20 cellular contexts compared by ENCODE assay signal in genomic region chr14:102056694-102057442, GRCh38. TPM values are rescaled to one million over a fixed set of nuclear protein-coding genes. Genes with fewer than 3 reads are reported as not detected.
A peak's percentile ranks its signal among the peaks of the same experiment; 100 is the strongest.
DNase-seq lines count a peak whose midpoint lies in the region; ATAC-seq, FAIRE-seq and TF ChIP-seq lines count a peak whose summit lies in the region.
"Had no signal": no experiment of that assay in that cellular context is flagged by ENCODE, and none has a peak within 500 bp of the region (broad histone marks: within the 10 kb centered on the region; RNA-seq: fewer than 3 reads in every experiment).

No MANE protein-coding gene starts in this region.

- intact Hi-C loops in activated CD4-positive, alpha-beta T cell treated with anti-CD3 and anti-CD28 coated beads, Interleukin-2, amount 10 ng/mL, durations not matched to agents 24 days and 14 days (cut with micrococcal nuclease), result no loop called here

- POLR2A ChIA-PET in A549 (lab: Yijun Ruan, JAX), result no interaction called here

- H3K27me3 Mint-ChIP-seq in effector memory CD8-positive, alpha-beta T cell, result no peaks in the 10 kb centered on the region
- no peaks in the 10 kb centered on the region for H3K27me3 Mint-ChIP-seq in natural killer cell treated with Interleukin-12 subunit alpha and Interleukin-12 subunit beta and Interleukin-15 and Interleukin-18, amount 100 ng/mL, for 72 hours
- H3K27me3 Mint-ChIP-seq in activated CD4-positive, alpha-beta T cell treated with anti-CD3 and anti-CD28 coated beads, Interleukin-2, amount 10 ng/mL, durations not matched to agents 24 days and 14 days, result no peaks in the 10 kb centered on the region

- DNase-seq in A549 (ENCODE audit: low read depth in 1 of 2, low spot score in 1 of 2) (no peak), HTR-8/SVneo (ENCODE audit: insufficient read length, low spot score) (no peak), NCI-H82 treated with DMSO at 0.1 percent for 48 hours (lab: John Stamatoyannopoulos, UW; ENCODE audit: unreplicated experiment) (no peak), substantia nigra (lab: John Stamatoyannopoulos, UW) (no peak)
- no peak for DNase-seq in effector memory CD8-positive, alpha-beta T cell
- no peak for DNase-seq in natural killer cell treated with Interleukin-12 subunit alpha and Interleukin-12 subunit beta and Interleukin-15 and Interleukin-18, amount 100 ng/mL, for 72 hours (ENCODE audit: low spot score)
- no peak for DNase-seq in activated CD4-positive, alpha-beta T cell treated with anti-CD3 and anti-CD28 coated beads, Interleukin-2, amount 10 ng/mL, durations not matched to agents 24 days and 14 days
- DNase-seq: ACHN; activated naive CD4-positive, alpha-beta T cell treated with anti-CD3 and anti-CD28 coated beads for 36 hours; aorta; C1 segment of cervical spinal cord; DMS153; GF-D8; HFFc6; NCI-H2081; stimulated activated CD4-positive, alpha-beta T cell treated with anti-CD3 and anti-CD28 coated beads, Interleukin-4, amount 100 ng/mL, for 24 hours; T-helper 1 cell had no signal

- H3K36me3 Mint-ChIP-seq in effector memory CD8-positive, alpha-beta T cell (ENCODE audit: insufficient read depth), result peaks cover 16% of the 10 kb centered on the region
- no peaks in the 10 kb centered on the region for H3K36me3 Mint-ChIP-seq in natural killer cell treated with Interleukin-12 subunit alpha and Interleukin-12 subunit beta and Interleukin-15 and Interleukin-18, amount 100 ng/mL, for 72 hours
- peaks cover 10% of the 10 kb centered on the region for H3K36me3 Mint-ChIP-seq in activated CD4-positive, alpha-beta T cell treated with anti-CD3 and anti-CD28 coated beads, Interleukin-2, amount 10 ng/mL, durations not matched to agents 24 days and 14 days (ENCODE audit: low read depth)

- no peak for FAIRE-seq in A549 (lab: Jason Lieb, UNC)
- peak; percentile 99 for FAIRE-seq in HTR-8/SVneo (lab: Jason Lieb, UNC)

- WGBS in A549 (ENCODE audit: missing lambda C conversion rate), result 87% methylated on average over 31 of the region's 31 CpGs

- TF ChIP-seq CTCF in A549 (IDR thresholded peaks at IDR 0.05), result no peak

- TF ChIP-seq POLR2A in A549 (IDR thresholded peaks at IDR 0.05; ENCODE audit: low read length), result no peak; the same call in 1 of the 2 replicates

- no peak for TF ChIP-seq EP300 in A549 (IDR thresholded peaks at IDR 0.05)

- H3K4me2 ChIP-seq in A549, result no peak overlapping the region
- H3K4me2 ChIP-seq: KMS-11 had no signal

- CTCF ChIA-PET in A549 (lab: Yijun Ruan, JAX), result interaction anchor here (1.7 to 2.0 kb wide), 2 partner anchors 95 to 382 kb away, joined by 3 to 6 read pairs; no protein-coding TSS in a partner anchor

- H3K9me3 Mint-ChIP-seq in effector memory CD8-positive, alpha-beta T cell, result no peaks in the 10 kb centered on the region
- no peaks in the 10 kb centered on the region for H3K9me3 Mint-ChIP-seq in natural killer cell treated with Interleukin-12 subunit alpha and Interleukin-12 subunit beta and Interleukin-15 and Interleukin-18, amount 100 ng/mL, for 72 hours
- H3K9me3 Mint-ChIP-seq in activated CD4-positive, alpha-beta T cell treated with anti-CD3 and anti-CD28 coated beads, Interleukin-2, amount 10 ng/mL, durations not matched to agents 24 days and 14 days, result no peaks in the 10 kb centered on the region
- H3K9me3 Mint-ChIP-seq: activated naive CD4-positive, alpha-beta T cell treated with anti-CD3 and anti-CD28 coated beads for 36 hours had no signal

- H3K9me3 ChIP-seq in A549, result no peaks in the 10 kb centered on the region

- peaks cover 30 to 39% of the 10 kb centered on the region in 2 donors for H3K4me1 Mint-ChIP-seq in effector memory CD8-positive, alpha-beta T cell (ENCODE audit: low read depth in 2 of 2)
- H3K4me1 Mint-ChIP-seq in natural killer cell treated with Interleukin-12 subunit alpha and Interleukin-12 subunit beta and Interleukin-15 and Interleukin-18, amount 100 ng/mL, for 72 hours (ENCODE audit: low read depth in 2 of 2), result peaks cover 18 to 22% of the 10 kb centered on the region in 2 donors
- no peaks in the 10 kb centered on the region for H3K4me1 Mint-ChIP-seq in activated CD4-positive, alpha-beta T cell treated with anti-CD3 and anti-CD28 coated beads, Interleukin-2, amount 10 ng/mL, durations not matched to agents 24 days and 14 days

- TF ChIP-seq RAD21 in A549 (conservative IDR thresholded peaks at IDR 0.05 in 1 of 2, IDR thresholded peaks at IDR 0.05 in 1 of 2), result no peak

- H3K4me3 Mint-ChIP-seq in effector memory CD8-positive, alpha-beta T cell, result peak overlapping the region; percentile 72 to 73
- no peak overlapping the region for H3K4me3 Mint-ChIP-seq in natural killer cell treated with Interleukin-12 subunit alpha and Interleukin-12 subunit beta and Interleukin-15 and Interleukin-18, amount 100 ng/mL, for 72 hours
- H3K4me3 Mint-ChIP-seq in activated CD4-positive, alpha-beta T cell treated with anti-CD3 and anti-CD28 coated beads, Interleukin-2, amount 10 ng/mL, durations not matched to agents 24 days and 14 days, result no peak overlapping the region
- H3K4me3 Mint-ChIP-seq: activated naive CD4-positive, alpha-beta T cell treated with anti-CD3 and anti-CD28 coated beads for 36 hours; HFFc6 had no signal

- H3K27ac ChIP-seq in A549 (no peak overlapping the region), substantia nigra (ENCODE audit: low read depth, low read length, poor library complexity, severe bottlenecking) (no peak overlapping the region)
- H3K27ac ChIP-seq: KMS-11, skin epidermis had no signal

- no peaks in the 10 kb centered on the region for H3K4me1 ChIP-seq in A549

- ATAC-seq in A549, result peak; percentile 12 to 42
- no peak for ATAC-seq in effector memory CD8-positive, alpha-beta T cell (replicated peaks)
- ATAC-seq in natural killer cell treated with Interleukin-12 subunit alpha and Interleukin-12 subunit beta and Interleukin-15 and Interleukin-18, amount 100 ng/mL, for 72 hours, result peak; percentile 19 to 48
- ATAC-seq in HG03565 (IDR thresholded peaks at IDR 0.05; ENCODE audit: unreplicated experiment), result no peak

- no peak overlapping the region for H3K4me3 ChIP-seq in A549
- H3K4me3 ChIP-seq: skin epidermis had no signal

- H3K27ac Mint-ChIP-seq in effector memory CD8-positive, alpha-beta T cell, result no peak overlapping the region
- H3K27ac Mint-ChIP-seq in natural killer cell treated with Interleukin-12 subunit alpha and Interleukin-12 subunit beta and Interleukin-15 and Interleukin-18, amount 100 ng/mL, for 72 hours, result peak overlapping the region in 1 of 2 donors; percentile 10
- H3K27ac Mint-ChIP-seq in activated CD4-positive, alpha-beta T cell treated with anti-CD3 and anti-CD28 coated beads, Interleukin-2, amount 10 ng/mL, durations not matched to agents 24 days and 14 days, result no peak overlapping the region
- H3K27ac Mint-ChIP-seq: activated naive CD4-positive, alpha-beta T cell treated with anti-CD3 and anti-CD28 coated beads for 36 hours had no signal

TF ChIP-seq in A549, 52 proteins besides CTCF, POLR2A, EP300 and RAD21:
- TF ChIP-seq CEBPB (IDR thresholded peaks at IDR 0.05) (no peak), EHMT2 (IDR thresholded peaks at IDR 0.05; ENCODE audit: low read depth) (no peak), POLR2AphosphoS2 (conservative IDR thresholded peaks at IDR 0.05; ENCODE audit: low read length) (peak; percentile 35; the same call in 1 of the 2 replicates), ATOH8 (CRISPR knock-in tag; IDR thresholded peaks at IDR 0.05; ENCODE audit: low read depth) (no peak), PBX3 (IDR thresholded peaks at IDR 0.05) (no peak)

RNA-seq across cellular contexts. Expression of gene HSP90AA1, which starts 30.0 kb away (rescaled TPM):
- polyA plus RNA-seq in A549 (2011; rRNA removed), result 944 and 1,087 TPM in 2 replicates
- polyA plus RNA-seq in A549 (2012; cell fraction: cytosol; rRNA removed), result 384 and 510 TPM in 2 replicates
- 279 and 366 TPM in 2 replicates for polyA plus RNA-seq in A549 (2012; cell fraction: nucleus; rRNA removed)
- polyA plus RNA-seq in A549 (2017; fragmentation: RNase III; extraction: RNeasy Plus Mini Kit Qiagen cat#74134 plus additional on column Dnase treatment), result 1,680 to 2,326 TPM (median 1,864 TPM) in 3 replicates
- polyA minus RNA-seq in A549 (2011; rRNA and poly(A)+ RNA removed), result 429 and 465 TPM in 2 replicates
- 100 to 1,000 TPM; 831 to 919 TPM for total RNA-seq in natural killer cell treated with Interleukin-12 subunit alpha and Interleukin-12 subunit beta and Interleukin-15 and Interleukin-18, amount 100 ng/mL, for 72 hours
- 1,216 and 1,268 TPM in 2 replicates for total RNA-seq in activated CD4-positive, alpha-beta T cell treated with anti-CD3 and anti-CD28 coated beads, Interleukin-2, amount 10 ng/mL, durations not matched to agents 24 days and 14 days

Comparison
In these comparisons a context has a peak if more than half of its experiments do, and no peak if none do; other contexts are left out.
1. ATAC-seq: peak in A549 (2 of 2) and natural killer cell treated with Interleukin-12 subunit alpha and Interleukin-12 subunit beta and Interleukin-15 and Interleukin-18, amount 100 ng/mL, for 72 hours (2 of 2); none in effector memory CD8-positive, alpha-beta T cell (single experiment) and HG03565 (single experiment).
2. H3K4me3 Mint-ChIP-seq: peak in effector memory CD8-positive, alpha-beta T cell (2 of 2); none in natural killer cell treated with Interleukin-12 subunit alpha and Interleukin-12 subunit beta and Interleukin-15 and Interleukin-18, amount 100 ng/mL, for 72 hours (single experiment) and activated CD4-positive, alpha-beta T cell treated with anti-CD3 and anti-CD28 coated beads, Interleukin-2, amount 10 ng/mL, durations not matched to agents 24 days and 14 days (single experiment).